ENCODE assay signal across 10 cellular contexts in genomic region chr19:53878786-53879144, GRCh38. TPM values are rescaled to one million over a fixed set of nuclear protein-coding genes. Genes with fewer than 3 reads are reported as not detected.
DNase-seq lines count a peak whose midpoint lies in the region; ATAC-seq, FAIRE-seq and TF ChIP-seq lines count a peak whose summit lies in the region.
"Had no signal": no experiment of that assay in that cellular context is flagged by ENCODE, and none has a peak within 500 bp of the region (broad histone marks: within the 10 kb centered on the region; RNA-seq: fewer than 3 reads in every experiment).

No MANE protein-coding gene starts in this region.

- 66% methylated on average over 12 of the region's 12 CpGs for WGBS in A549 (ENCODE audit: missing lambda C conversion rate)
- 74 to 87% methylated on average over 10 to 12 of the region's 12 CpGs for WGBS in endodermal cell (ENCODE audit: insufficient coverage in 1 of 2, insufficient read length in 1 of 2), 2 experiments

- H3K4me3 Mint-ChIP-seq in endodermal cell (no peak overlapping the region), nephron (no peak overlapping the region)

- peak in 1 of 2 experiments; percentile 46 for DNase-seq in A549 (ENCODE audit: low read depth in 1 of 2, low spot score in 1 of 2)
- no peak for DNase-seq in endodermal cell
- no peak for DNase-seq in NCI-H510A treated with DMSO at 0.1 percent for 48 hours (lab: John Stamatoyannopoulos, UW)

- H3K27ac ChIP-seq in A549 (peak overlapping the region; percentile 72 to 89), HUES48 (ENCODE audit: low read depth, low read length) (peak overlapping the region; percentile 59), endodermal cell (ENCODE audit: low read depth, low read length) (no peak overlapping the region)

- H3K4me2 ChIP-seq in A549: peak overlapping the region; percentile 69

- H3K27me3 Mint-ChIP-seq in endodermal cell (ENCODE audit: insufficient read depth): peaks cover 17% of the 10 kb centered on the region
- H3K27me3 Mint-ChIP-seq in nephron (ENCODE audit: low read depth): peaks cover 14% of the 10 kb centered on the region

- no peak overlapping the region; the same call in 1 of the 2 replicates for H3K9ac ChIP-seq in HUES48 (ENCODE audit: low read depth, low read length)
- H3K9ac ChIP-seq in endodermal cell (ENCODE audit: extremely low read depth, low read length, poor library complexity, severe bottlenecking): peak overlapping the region; percentile 46

- H3K4me3 ChIP-seq in A549 (peak overlapping the region; percentile 44), HUES48 (ENCODE audit: low read depth, low read length) (peak overlapping the region; percentile 73), endodermal cell (ENCODE audit: low read length) (peak overlapping the region; percentile 80)

- no peaks in the 10 kb centered on the region for H3K9me3 Mint-ChIP-seq in endodermal cell
- H3K9me3 Mint-ChIP-seq in nephron: no peaks in the 10 kb centered on the region

- H3K4me1 ChIP-seq in A549 (peaks cover 21% of the 10 kb centered on the region), HUES48 (ENCODE audit: control insufficient read depth, insufficient read depth, low read length) (peaks cover 19% of the 10 kb centered on the region), endodermal cell (ENCODE audit: control insufficient read depth, insufficient read depth, low read length) (no peaks in the 10 kb centered on the region)

- H3K27me3 ChIP-seq in HUES48 (ENCODE audit: control insufficient read depth, insufficient read depth, low read length): peaks cover 29% of the 10 kb centered on the region
- H3K27me3 ChIP-seq in endodermal cell (ENCODE audit: control insufficient read depth, insufficient read depth, low read length, poor library complexity, severe bottlenecking): peaks cover 40% of the 10 kb centered on the region

- H3K36me3 Mint-ChIP-seq in endodermal cell (ENCODE audit: low read depth): peaks cover 12% of the 10 kb centered on the region
- peaks cover 27% of the 10 kb centered on the region for H3K36me3 Mint-ChIP-seq in nephron (ENCODE audit: low read depth)

- H3K36me3 ChIP-seq in HUES48 (ENCODE audit: control insufficient read depth, insufficient read depth, low read length): peaks cover 22% of the 10 kb centered on the region
- H3K36me3 ChIP-seq in endodermal cell (ENCODE audit: control insufficient read depth, insufficient read depth, low read length): peaks cover 20% of the 10 kb centered on the region

- peak overlapping the region; percentile 84 for H3K27ac Mint-ChIP-seq in endodermal cell
- H3K27ac Mint-ChIP-seq in nephron: peak overlapping the region in 2 of 3 experiments; percentile 39 to 69

- CTCF ChIA-PET in A549 (lab: Yijun Ruan, JAX): interaction anchor here (0.6 to 1.6 kb wide), 8 partner anchors 10 to 145 kb away, joined by 3 to 5 read pairs (median 3); no protein-coding TSS in a partner anchor

- POLR2A ChIA-PET in A549 (lab: Yijun Ruan, JAX): interaction anchor here (0.5 to 1.6 kb wide), 5 partner anchors 10 to 131 kb away, joined by 3 to 23 read pairs (median 6); partner anchors contain the start of gene MYADM

- ATAC-seq in A549 (peak; percentile 2 to 31; a peak in 5 of 6 replicates), HG03439 (IDR thresholded peaks at IDR 0.05; ENCODE audit: unreplicated experiment) (no peak), GM21381 (IDR thresholded peaks at IDR 0.05; ENCODE audit: unreplicated experiment) (no peak), HG02678 (IDR thresholded peaks at IDR 0.05; ENCODE audit: unreplicated experiment) (no peak)

- H3K4me1 Mint-ChIP-seq in endodermal cell (peaks cover 11% of the 10 kb centered on the region), nephron (peaks cover 32% of the 10 kb centered on the region)

- H3K9me3 ChIP-seq in A549 (no peaks in the 10 kb centered on the region), HUES48 (ENCODE audit: control insufficient read depth, insufficient read depth, low read length) (no peaks in the 10 kb centered on the region), endodermal cell (ENCODE audit: control insufficient read depth, low read length) (no peaks in the 10 kb centered on the region)

- FAIRE-seq in A549 (lab: Jason Lieb, UNC): no peak

- no peak for TF ChIP-seq POLR2A in A549 (IDR thresholded peaks at IDR 0.05; ENCODE audit: low read length)

- TF ChIP-seq RAD21 in A549 (conservative IDR thresholded peaks at IDR 0.05 in 1 of 2, IDR thresholded peaks at IDR 0.05 in 1 of 2): no peak

- no peak for TF ChIP-seq CTCF in A549 (IDR thresholded peaks at IDR 0.05)
- TF ChIP-seq CTCF in endodermal cell (conservative IDR thresholded peaks at IDR 0.05): no peak
- TF ChIP-seq CTCF in nephron (IDR thresholded peaks at IDR 0.05; ENCODE audit: unreplicated experiment in 3 of 3): no peak

- no peak for TF ChIP-seq EP300 in A549 (IDR thresholded peaks at IDR 0.05)

TF ChIP-seq in A549, 52 proteins besides CTCF, POLR2A, EP300 and RAD21 (continues in another document):
- TF ChIP-seq JUN (IDR thresholded peaks at IDR 0.05) (no peak), EHF (CRISPR knock-in tag; IDR thresholded peaks at IDR 0.05) (0 out of 2 replicates have a peak, but pooled peaks have one; percentile 45), FOSB (CRISPR knock-in tag; IDR thresholded peaks at IDR 0.05) (peak; percentile 98), TFCP2L1 (CRISPR knock-in tag; IDR thresholded peaks at IDR 0.05) (peak; percentile 96), ZSCAN20 (CRISPR knock-in tag; IDR thresholded peaks at IDR 0.05) (no peak), RARB (CRISPR knock-in tag; IDR thresholded peaks at IDR 0.05) (peak; percentile 49; the same call in 1 of the 2 replicates), HOXB5 (CRISPR knock-in tag; IDR thresholded peaks at IDR 0.05) (peak; percentile 34; the same call in 1 of the 2 replicates), HMGXB4 (CRISPR knock-in tag; IDR thresholded peaks at IDR 0.05; ENCODE audit: borderline replicate concordance) (0 out of 2 replicates have a peak, but pooled peaks have one; percentile 45), NR3C1 (IDR thresholded peaks at IDR 0.05) (no peak), TP53 (CRISPR knock-in tag; IDR thresholded peaks at IDR 0.05) (peak; percentile 97), NPAS2 (CRISPR knock-in tag; IDR thresholded peaks at IDR 0.05; ENCODE audit: borderline replicate concordance) (no peak), USF2 (IDR thresholded peaks at IDR 0.05) (no peak)

RNA-seq across cellular contexts. Expression of gene PRKCG, which starts 3.2 kb away (rescaled TPM):
- polyA plus RNA-seq in A549 (2011; rRNA removed) (0.61 and 0.79 TPM in 2 replicates), A549 (2017; fragmentation: RNase III; extraction: RNeasy Plus Mini Kit Qiagen cat#74134 plus additional on column Dnase treatment) (0.81 to 0.96 TPM (median 0.81 TPM) in 3 replicates)
- polyA plus RNA-seq in A549 (2012; cell fraction: cytosol; rRNA removed): 1.2 and 1.3 TPM in 2 replicates
- polyA plus RNA-seq in A549 (2012; cell fraction: nucleus; rRNA removed): 8.9 and 9.2 TPM in 2 replicates
- 1.5 and 2.6 TPM in 2 replicates for polyA minus RNA-seq in A549 (2011; rRNA and poly(A)+ RNA removed)
- total RNA-seq in endodermal cell: 1 to 10 TPM; 2.7 to 5.6 TPM
- polyA plus RNA-seq in endodermal cell (2013, experiment 1 of 2): 10.6 TPM
- polyA plus RNA-seq in endodermal cell (2013, experiment 2 of 2): 8.2 TPM
- total RNA-seq: Daoy, M059J had no signal

RNA-seq across cellular contexts. Expression of gene MYADM, which starts 11.1 kb away (rescaled TPM):
- polyA plus RNA-seq in A549 (2011; rRNA removed) (37.7 and 56.1 TPM in 2 replicates), A549 (2017; fragmentation: RNase III; extraction: RNeasy Plus Mini Kit Qiagen cat#74134 plus additional on column Dnase treatment) (90.4 to 103 TPM (median 90.7 TPM) in 3 replicates)
- polyA plus RNA-seq in A549 (2012; cell fraction: cytosol; rRNA removed): 83.9 and 158 TPM in 2 replicates
- 385 and 422 TPM in 2 replicates for polyA plus RNA-seq in A549 (2012; cell fraction: nucleus; rRNA removed)
- 50.8 and 63.0 TPM in 2 replicates for polyA minus RNA-seq in A549 (2011; rRNA and poly(A)+ RNA removed)
- total RNA-seq in endodermal cell: 100 to 1,000 TPM; 112 to 157 TPM
- polyA plus RNA-seq in endodermal cell (2013, experiment 1 of 2): 65.5 TPM
- 69.2 TPM for polyA plus RNA-seq in endodermal cell (2013, experiment 2 of 2)

RNA-seq across cellular contexts. Expression of gene CACNG7, which starts 30.3 kb away (rescaled TPM):
- polyA plus RNA-seq in A549 (2011; rRNA removed) (11.5 and 12.8 TPM in 2 replicates), A549 (2017; fragmentation: RNase III; extraction: RNeasy Plus Mini Kit Qiagen cat#74134 plus additional on column Dnase treatment) (6.3 to 7.6 TPM (median 6.8 TPM) in 3 replicates)
- 26.4 and 37.4 TPM in 2 replicates for polyA plus RNA-seq in A549 (2012; cell fraction: cytosol; rRNA removed)
- polyA plus RNA-seq in A549 (2012; cell fraction: nucleus; rRNA removed): 33.7 and 37.2 TPM in 2 replicates
- polyA minus RNA-seq in A549 (2011; rRNA and poly(A)+ RNA removed): 6.0 and 7.6 TPM in 2 replicates
- total RNA-seq in endodermal cell: 1 to 10 TPM; 2.7 to 3.4 TPM
- 48.2 TPM for polyA plus RNA-seq in endodermal cell (2013, experiment 1 of 2)
- polyA plus RNA-seq in endodermal cell (2013, experiment 2 of 2): 46.4 TPM
- total RNA-seq: M059J had no signal

RNA-seq across cellular contexts. Expression of gene NLRP12, which starts 54.7 kb away (rescaled TPM):
- polyA plus RNA-seq in A549 (2011; rRNA removed) (0.03 and 0.04 TPM in 2 replicates), A549 (2017; fragmentation: RNase III; extraction: RNeasy Plus Mini Kit Qiagen cat#74134 plus additional on column Dnase treatment) (0.03 TPM in 1 of 3 replicates, not detected in the others)
- polyA plus RNA-seq in A549 (2012; cell fraction: cytosol; rRNA removed): 0.01 and 0.03 TPM in 2 replicates
- polyA plus RNA-seq in A549 (2012; cell fraction: nucleus; rRNA removed): 0.01 TPM in 1 of 2 replicates, not detected in the other
- 0.25 TPM in 1 of 2 replicates, not detected in the other for polyA minus RNA-seq in A549 (2011; rRNA and poly(A)+ RNA removed)
- total RNA-seq in endodermal cell: 1 to 10 TPM in 1 of 2 donors, under 1 TPM in 1; 0.20 to 2.6 TPM
- 0.46 TPM for polyA plus RNA-seq in endodermal cell (2013, experiment 1 of 2)
- 0.58 TPM for polyA plus RNA-seq in endodermal cell (2013, experiment 2 of 2)
- total RNA-seq: Daoy, M059J had no signal

Comparison
In these comparisons a context has a peak if more than half of its experiments do, and no peak if none do; other contexts are left out.
1. ATAC-seq: peak in A549 (2 of 2); none in HG03439 (single experiment), GM21381 (single experiment) and HG02678 (single experiment).
2. Peak in every context shown above with its lines, with median percentiles within 50 percentile points of each other: H3K4me3 ChIP-seq.